10 cellular contexts compared by ENCODE assay signal in the genomic region with DNA sequence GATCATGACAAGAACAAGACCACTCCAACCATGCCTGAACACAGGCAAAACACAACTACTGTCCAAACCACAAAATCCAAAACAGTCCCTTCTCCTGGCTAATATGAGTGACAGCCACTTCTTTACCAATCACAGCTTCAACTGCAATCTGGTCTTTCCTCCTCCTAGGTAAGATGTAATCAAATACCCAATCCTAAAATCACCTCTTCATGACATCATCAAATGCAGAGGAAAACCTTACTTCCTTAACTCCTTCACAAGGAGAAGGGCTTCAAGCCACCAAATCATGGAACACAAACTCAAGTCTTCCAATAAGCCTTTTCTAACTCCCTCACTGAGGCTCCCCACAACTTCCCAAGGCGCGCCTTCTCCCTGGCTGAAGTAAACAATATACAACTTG.
"Had no signal": no experiment of that assay in that cellular context is flagged by ENCODE, and none has a peak within 500 bp of the region (broad histone marks: within the 10 kb centered on the region; RNA-seq: fewer than 3 reads in every experiment).

No MANE protein-coding gene starts in this region.

- H3K4me3 ChIP-seq: GM23248, HAP-1 had no signal

- H3K27ac ChIP-seq: GM23248, HL-60, KMS-11 had no signal

- H3K4me2 ChIP-seq: KMS-11 had no signal

- H3K36me3 ChIP-seq: HAP-1 had no signal

- H2AFZ ChIP-seq: GM23248 had no signal

- H3K9ac ChIP-seq: GM23248, KMS-11 had no signal

- ATAC-seq: HCT116 had no signal

- DNase-seq: GM23248, GOT3, H7, HFFc6, IMR-90, KBM-7 had no signal

- H3K9me3 ChIP-seq: HAP-1 had no signal
